8 cellular contexts compared by ENCODE assay signal in the genomic region with DNA sequence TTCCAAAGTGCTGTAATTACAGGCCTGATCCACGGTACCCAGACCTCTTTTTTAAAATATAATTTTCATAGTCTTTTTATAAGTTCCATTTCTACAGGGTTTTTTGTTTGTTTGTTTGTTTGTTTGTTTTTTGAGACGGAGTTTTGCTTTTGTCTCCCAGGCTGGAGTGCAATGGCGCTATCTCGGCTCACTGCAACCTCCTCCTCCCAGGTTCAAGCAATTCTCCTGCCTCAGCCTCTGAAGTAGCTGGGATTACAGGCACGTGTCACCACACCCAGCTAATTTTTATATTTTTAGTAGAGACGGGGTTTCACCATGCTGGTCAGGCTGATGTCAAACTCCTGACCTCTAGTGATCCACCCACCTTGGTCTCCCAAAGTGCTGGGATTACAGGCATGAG. TPM values are rescaled to one million over a fixed set of nuclear protein-coding genes. Genes with fewer than 3 reads are reported as not detected.
DNase-seq lines count a peak whose midpoint lies in the region; TF ChIP-seq lines count a peak whose summit lies in the region.
"Not testable (repeated sequence)": the region's sequence is repeated elsewhere in the genome, so short reads cannot be mapped to it uniquely, and the experiment has no call there.

No MANE protein-coding gene starts in this region.

- H3K9me2 ChIP-seq in PC-9 (ENCODE audit: insufficient read depth) = not testable (repeated sequence)

- H3K4me2 ChIP-seq in PC-9 = peak overlapping the region; percentile 78

- H3K27ac ChIP-seq in PC-9 = not testable (repeated sequence)
- H3K27ac ChIP-seq in left ventricle myocardium inferior (replicated peaks) (peak overlapping the region; percentile 93), subcutaneous abdominal adipose tissue (ENCODE audit: low read depth, low read length) (peak overlapping the region; percentile 99)

- H3K27me3 ChIP-seq in PC-9 (ENCODE audit: insufficient read depth, low read depth); left ventricle myocardium inferior (ENCODE audit: low read depth); subcutaneous abdominal adipose tissue (ENCODE audit: control insufficient read depth in 5 of 5, insufficient read depth in 4 of 5, low read length in 5 of 5): not testable (repeated sequence)

- H3K27ac Mint-ChIP-seq in CD14-positive monocyte = peak overlapping the region in 4 of 7 donors; percentile 8 to 56 (median 51)
- peak overlapping the region; percentile 86 for H3K27ac Mint-ChIP-seq in activated T-cell treated with anti-CD3 and anti-CD28 coated beads, Interleukin-2, amount 50 U/mL, for 24 hours
- peak overlapping the region in 2 of 5 experiments; percentile 27 to 85 for H3K27ac Mint-ChIP-seq in brain
- not testable (repeated sequence) for H3K27ac Mint-ChIP-seq in neural crest cell (ENCODE audit: unreplicated experiment)

- not testable (repeated sequence) for H4K20me1 ChIP-seq in PC-9 (ENCODE audit: insufficient read depth)

- not testable (repeated sequence) for BruUV-seq in PC-9 (replicated peaks; lab: Mats Ljungman, UMichigan)

- POLR2A ChIA-PET in PC-9 (lab: Charles Lee; ENCODE audit: unreplicated experiment) = not testable (repeated sequence)

- H3K9me3 ChIP-seq in PC-9 (ENCODE audit: insufficient read depth, low read depth); left ventricle myocardium inferior (replicated peaks); subcutaneous abdominal adipose tissue (ENCODE audit: control insufficient read depth in 5 of 5, low read length in 5 of 5): not testable (repeated sequence)

- not testable (repeated sequence) for TF ChIP-seq CTCF in CD14-positive monocyte (IDR thresholded peaks at IDR 0.05); HFF-Myc (IDR thresholded peaks at IDR 0.05; ENCODE audit: low read depth, low read length, missing control alignments); PC-9 (conservative IDR thresholded peaks at IDR 0.05); brain (conservative IDR thresholded peaks at IDR 0.05); left ventricle myocardium inferior (IDR thresholded peaks at IDR 0.05; ENCODE audit: borderline replicate concordance); neural crest cell (conservative IDR thresholded peaks at IDR 0.05)

- H3K4me3 ChIP-seq in HFF-Myc (replicated peaks; ENCODE audit: low read depth, low read length) (peak overlapping the region; percentile 100), left ventricle myocardium inferior (peak overlapping the region; percentile 99)
- not testable (repeated sequence) for H3K4me3 ChIP-seq in PC-9; subcutaneous abdominal adipose tissue (ENCODE audit: low read depth in 1 of 5, low read length in 5 of 5)

- H2AFZ ChIP-seq in PC-9 = not testable (repeated sequence)

- intact Hi-C loops in CD14-positive monocyte (cut with micrococcal nuclease) = loop anchor here in 1 of 2 donors (10.0 kb wide), 1 partner anchor 84 kb away; the partner anchor contains the start of gene CAMLG
- intact Hi-C loops in PC-9 (cut with micrococcal nuclease; ENCODE audit: unreplicated experiment); left ventricle myocardium inferior (cut with micrococcal nuclease): not testable (repeated sequence)

- peaks cover 28% of the 10 kb centered on the region for H3F3A ChIP-seq in PC-9 (ENCODE audit: insufficient read depth, low read depth)

- CTCF ChIA-PET in PC-9 (lab: Charles Lee) = not testable (repeated sequence)

- not testable (repeated sequence) for H3K4me3 Mint-ChIP-seq in CD14-positive monocyte
- H3K4me3 Mint-ChIP-seq in activated T-cell treated with anti-CD3 and anti-CD28 coated beads, Interleukin-2, amount 50 U/mL, for 24 hours = peak overlapping the region; percentile 88
- H3K4me3 Mint-ChIP-seq in brain = peak overlapping the region; percentile 89 to 98 (median 93)
- peak overlapping the region; percentile 56 for H3K4me3 Mint-ChIP-seq in neural crest cell

- H3K79me2 ChIP-seq in PC-9 (ENCODE audit: low read depth) = peaks cover 72% of the 10 kb centered on the region

- H3K4me1 Mint-ChIP-seq in CD14-positive monocyte (peaks cover 32% of the 10 kb centered on the region), brain (peaks cover 32% of the 10 kb centered on the region), neural crest cell (peaks cover 20% of the 10 kb centered on the region)
- peaks cover 39% of the 10 kb centered on the region for H3K4me1 Mint-ChIP-seq in activated T-cell treated with anti-CD3 and anti-CD28 coated beads, Interleukin-2, amount 50 U/mL, for 24 hours (ENCODE audit: low read depth)

- not testable (repeated sequence) for DNase-seq in CD14-positive monocyte (ENCODE audit: low spot score); HFF-Myc (ENCODE audit: extremely low read depth, low read depth); PC-9; activated T-cell treated with anti-CD3 and anti-CD28 coated beads, Interleukin-2, amount 50 U/mL, for 24 hours; left ventricle myocardium inferior; neural crest cell (ENCODE audit: low read depth, low spot score)

- not testable (repeated sequence) for H3K27me3 Mint-ChIP-seq in CD14-positive monocyte (ENCODE audit: low read depth in 3 of 3); activated T-cell treated with anti-CD3 and anti-CD28 coated beads, Interleukin-2, amount 50 U/mL, for 24 hours; brain; neural crest cell (ENCODE audit: low read depth)

- not testable (repeated sequence) for H3K9me3 Mint-ChIP-seq in CD14-positive monocyte; activated T-cell treated with anti-CD3 and anti-CD28 coated beads, Interleukin-2, amount 50 U/mL, for 24 hours; brain; neural crest cell

- H3K9ac ChIP-seq in subcutaneous abdominal adipose tissue (ENCODE audit: low read length in 5 of 5) = peak overlapping the region in 1 of 5 donors; percentile 100

- H3K4me1 ChIP-seq in PC-9 (replicated peaks; ENCODE audit: insufficient read depth) = peaks cover 28% of the 10 kb centered on the region
- peaks cover 62% of the 10 kb centered on the region for H3K4me1 ChIP-seq in left ventricle myocardium inferior
- peaks cover 3 to 25% (median 18%) of the 10 kb centered on the region in 5 donors for H3K4me1 ChIP-seq in subcutaneous abdominal adipose tissue (ENCODE audit: control insufficient read depth in 5 of 5, insufficient read depth in 5 of 5, low read length in 5 of 5)

- H3K36me3 ChIP-seq in PC-9 (ENCODE audit: low read depth); left ventricle myocardium inferior; subcutaneous abdominal adipose tissue (ENCODE audit: control insufficient read depth in 5 of 5, insufficient read depth in 5 of 5, low read length in 5 of 5): not testable (repeated sequence)

- H3K36me3 Mint-ChIP-seq in CD14-positive monocyte (peaks cover 5 to 15% of the 10 kb centered on the region in 2 donors), brain (peaks cover 31% of the 10 kb centered on the region)
- peaks cover 39% of the 10 kb centered on the region for H3K36me3 Mint-ChIP-seq in activated T-cell treated with anti-CD3 and anti-CD28 coated beads, Interleukin-2, amount 50 U/mL, for 24 hours (ENCODE audit: low read depth)
- not testable (repeated sequence) for H3K36me3 Mint-ChIP-seq in neural crest cell (ENCODE audit: low read depth)

RNA-seq across cellular contexts. Expression of gene SEC24A, which starts 2.1 kb away (rescaled TPM):
- polyA plus RNA-seq in CD14-positive monocyte (1 to 10 TPM; 4.9 to 8.5 TPM), brain (ENCODE audit: insufficient read depth, low read depth, low replicate concordance) (4.0 TPM)
- total RNA-seq in PC-9 (2021) (10.4 and 16.2 TPM in 2 replicates), left ventricle myocardium inferior (7.5 TPM), neural crest cell (21.6 and 22.2 TPM in 2 replicates)

RNA-seq across cellular contexts. Expression of gene SAR1B, which starts 18.0 kb away (rescaled TPM):
- polyA plus RNA-seq in CD14-positive monocyte (10 to 100 TPM; 62.3 to 65.7 TPM), brain (ENCODE audit: insufficient read depth, low read depth, low replicate concordance) (15.4 TPM)
- total RNA-seq in PC-9 (2021) (37.6 and 49.5 TPM in 2 replicates), left ventricle myocardium inferior (93.5 TPM), neural crest cell (33.5 and 34.3 TPM in 2 replicates)
